ENCODE assay signal across 21 cellular contexts in genomic region chr4:149751174-149751573, GRCh38.
"Had no signal": no experiment of that assay in that cellular context is flagged by ENCODE, and none has a peak within 500 bp of the region (broad histone marks: within the 10 kb centered on the region; RNA-seq: fewer than 3 reads in every experiment).

No MANE protein-coding gene starts in this region.

- DNase-seq: central memory CD4-positive, alpha-beta T cell; dorsolateral prefrontal cortex; effector CD4-positive, alpha-beta T cell; kidney; mesenchymal stem cell; mucosa of descending colon; naive B cell; pancreas; stimulated activated CD4-positive, alpha-beta T cell treated with anti-CD3 and anti-CD28 coated beads, Interleukin-2, amount 100 ng/mL, for 24 hours; stimulated activated CD4-positive, alpha-beta T cell treated with anti-CD3 and anti-CD28 coated beads, Interleukin-4, amount 100 ng/mL, for 24 hours; stimulated activated naive CD4-positive, alpha-beta T cell treated with Interleukin-2 at 50 U/mL for 16 hours; stomach; thyroid gland had no signal

- H3K27ac ChIP-seq: dorsolateral prefrontal cortex, epithelial cell of prostate, esophagus muscularis mucosa, neutrophil, pancreas, stomach, thyroid gland had no signal

- FAIRE-seq: colon, kidney, pancreas had no signal

- H3K27me3 ChIP-seq: esophagus muscularis mucosa, neutrophil, pancreas, stomach, thyroid gland had no signal

- H3K36me3 ChIP-seq: esophagus muscularis mucosa, neutrophil, pancreas, stomach, thyroid gland had no signal

- H3K4me1 ChIP-seq: esophagus muscularis mucosa, pancreas, stomach, thyroid gland had no signal

- H3K4me3 ChIP-seq: dorsolateral prefrontal cortex, esophagus muscularis mucosa, mucosa of descending colon, pancreas, stomach, thyroid gland had no signal

- ATAC-seq: left lobe of liver; mucosa of descending colon; natural killer cell treated with Interleukin-12 subunit alpha and Interleukin-12 subunit beta and Interleukin-15 and Interleukin-18, amount 100 ng/mL, for 72 hours; pancreas; sciatic nerve; stimulated activated effector memory CD8-positive, alpha-beta T cell treated with anti-CD3 and anti-CD28 coated beads, Interleukin-12 subunit alpha, Interleukin-12 subunit beta, amount 100 ng/mL, for 72 hours had no signal

- H3K9me3 ChIP-seq: esophagus muscularis mucosa, mucosa of descending colon, neutrophil, pancreas, stomach, thyroid gland had no signal
